In genomic region chr3:79653242-79653830, GRCh38 we compare ENCODE assay signal across 24 cellular contexts.
"Had no signal": no experiment of that assay in that cellular context is flagged by ENCODE, and none has a peak within 500 bp of the region (broad histone marks: within the 10 kb centered on the region; RNA-seq: fewer than 3 reads in every experiment).

No MANE protein-coding gene starts in this region.

- FAIRE-seq: endothelial cell of umbilical vein had no signal

- DNase-seq: activated CD4-positive, alpha-beta memory T cell treated with anti-CD3 and anti-CD28 coated beads, Interleukin-2, amount 10 ng/mL, durations not matched to agents 7 days and 5 days; activated CD4-positive, alpha-beta T cell treated with anti-CD3 and anti-CD28 coated beads for 1 hour; activated CD4-positive, alpha-beta T cell treated with anti-CD3 and anti-CD28 coated beads for 4 hours; activated CD4-positive, alpha-beta T cell treated with anti-CD3 and anti-CD28 coated beads, Interleukin-2, amount 10 ng/mL, durations not matched to agents 7 days and 5 days; activated CD4-positive, alpha-beta T cell treated with anti-CD3 and anti-CD28 coated beads, Interleukin-2, amount 50 U/mL, for 4 hours; activated CD8-positive, alpha-beta memory T cell treated with anti-CD3 and anti-CD28 coated beads, Interleukin-2, amount 50 U/mL, for 48 hours; activated gamma-delta T cell; activated naive CD4-positive, alpha-beta T cell; activated naive CD4-positive, alpha-beta T cell treated with anti-CD3 and anti-CD28 coated beads, Interleukin-2, amount 10 ng/mL, durations not matched to agents 7 days and 5 days; activated naive CD8-positive, alpha-beta T cell treated with anti-CD3 and anti-CD28 coated beads, Interleukin-2, amount 10 ng/mL, durations not matched to agents 7 days and 5 days; activated T-cell treated with anti-CD3 and anti-CD28 coated beads for 4 hours; activated T-cell treated with anti-CD3 and anti-CD28 coated beads, Interleukin-2, amount 50 U/mL, for 24 hours; activated T-cell treated with anti-CD3 and anti-CD28 coated beads, Interleukin-2, amount 50 U/mL, for 72 hours; central memory CD4-positive, alpha-beta T cell; cerebellar nuclear complex; colonic mucosa; effector CD8-positive, alpha-beta T cell; esophagus squamous epithelium; foreskin melanocyte; heart right ventricle had no signal

- ATAC-seq: activated naive CD4-positive, alpha-beta T cell treated with anti-CD3 and anti-CD28 coated beads, Interleukin-2, amount 50 U/mL, for 72 hours; activated T-cell treated with anti-CD3 and anti-CD28 coated beads, Interleukin-2, amount 50 U/mL, for 72 hours; gastroesophageal sphincter; heart right ventricle; WTC11 had no signal
